Comparison of ENCODE assay signal across 16 cellular contexts in genomic region chr2:68749345-68749744, GRCh38. TPM values are rescaled to one million over a fixed set of nuclear protein-coding genes. Genes with fewer than 3 reads are reported as not detected.
DNase-seq lines count a peak whose midpoint lies in the region; ATAC-seq and TF ChIP-seq lines count a peak whose summit lies in the region.
"Had no signal": no experiment of that assay in that cellular context is flagged by ENCODE, and none has a peak within 500 bp of the region (broad histone marks: within the 10 kb centered on the region; RNA-seq: fewer than 3 reads in every experiment).

No MANE protein-coding gene starts in this region.

- H3K4me3 ChIP-seq in CD8-positive, alpha-beta T cell (ENCODE audit: low read depth, low read length), result no peak overlapping the region
- no peak overlapping the region for H3K4me3 ChIP-seq in neuronal stem cell (ENCODE audit: low read length in 2 of 2)
- H3K4me3 ChIP-seq: body of pancreas, GM23248, tibial nerve had no signal

- peaks cover 5% of the 10 kb centered on the region for H3K9me3 Mint-ChIP-seq in activated CD4-positive, alpha-beta T cell treated with anti-CD3 and anti-CD28 coated beads, Interleukin-2, amount 10 ng/mL, durations not matched to agents 24 days and 14 days
- H3K9me3 Mint-ChIP-seq in CD8-positive, alpha-beta T cell, result no peaks in the 10 kb centered on the region
- no peaks in the 10 kb centered on the region for H3K9me3 Mint-ChIP-seq in activated CD8-positive, alpha-beta T cell treated with anti-CD3 and anti-CD28 coated beads, Interleukin-2, amount 10 ng/mL, durations not matched to agents 7 days and 5 days (ENCODE audit: insufficient read depth)
- H3K9me3 Mint-ChIP-seq in naive B cell, result no peaks in the 10 kb centered on the region
- H3K9me3 Mint-ChIP-seq: nephron progenitor cell had no signal

- POLR2A ChIA-PET in CD8-positive, alpha-beta T cell (lab: Charles Lee), result interaction anchor here (1.0 to 1.1 kb wide), 2 partner anchors 15 to 17 kb away, joined by 3 to 4 read pairs; no protein-coding TSS in a partner anchor
- POLR2A ChIA-PET in activated CD8-positive, alpha-beta T cell treated with anti-CD3 and anti-CD28 coated beads, Interleukin-2, amount 10 ng/mL, durations not matched to agents 7 days and 5 days (lab: Charles Lee), result interaction anchor here (0.7 to 1.0 kb wide), 3 partner anchors 10 to 159 kb away, joined by 3 to 4 read pairs (median 3); no protein-coding TSS in a partner anchor

- intact Hi-C loops in activated CD4-positive, alpha-beta T cell treated with anti-CD3 and anti-CD28 coated beads, Interleukin-2, amount 10 ng/mL, durations not matched to agents 24 days and 14 days (cut with micrococcal nuclease), result no loop called here
- intact Hi-C loops in CD8-positive, alpha-beta T cell (cut with DNase I, micrococcal nuclease), result no loop called here

- no peak overlapping the region for H2BK12ac ChIP-seq in neuronal stem cell (ENCODE audit: low read length)

- H2AK5ac ChIP-seq in neuronal stem cell (ENCODE audit: low read depth, low read length), result no peak overlapping the region

- CTCF ChIA-PET in CD8-positive, alpha-beta T cell (lab: Charles Lee), result interaction anchor here (0.7 to 6.9 kb wide), 18 partner anchors 10 to 286 kb away, joined by 3 to 127 read pairs (median 10); no protein-coding TSS in a partner anchor
- CTCF ChIA-PET in activated CD8-positive, alpha-beta T cell treated with anti-CD3 and anti-CD28 coated beads, Interleukin-2, amount 10 ng/mL, durations not matched to agents 7 days and 5 days (lab: Charles Lee), result interaction anchor here (1.1 to 18.9 kb wide), 9 partner anchors 9 to 284 kb away, joined by 4 to 449 read pairs (median 55); partner anchors contain the start of genes APLF, ARHGAP25 and FBXO48

- ATAC-seq in CD8-positive, alpha-beta T cell, result no peak
- no peak for ATAC-seq in activated CD8-positive, alpha-beta T cell treated with anti-CD3 and anti-CD28 coated beads, Interleukin-2, amount 10 ng/mL, durations not matched to agents 7 days and 5 days
- ATAC-seq in naive B cell (ENCODE audit: low read depth in 2 of 2), result no peak
- ATAC-seq: body of pancreas had no signal

- peaks cover 45% of the 10 kb centered on the region for H3K36me3 Mint-ChIP-seq in activated CD4-positive, alpha-beta T cell treated with anti-CD3 and anti-CD28 coated beads, Interleukin-2, amount 10 ng/mL, durations not matched to agents 24 days and 14 days (ENCODE audit: low read depth)
- H3K36me3 Mint-ChIP-seq in CD8-positive, alpha-beta T cell, result peaks cover 57% of the 10 kb centered on the region
- peaks cover 57% of the 10 kb centered on the region for H3K36me3 Mint-ChIP-seq in activated CD8-positive, alpha-beta T cell treated with anti-CD3 and anti-CD28 coated beads, Interleukin-2, amount 10 ng/mL, durations not matched to agents 7 days and 5 days (ENCODE audit: low read depth)
- peaks cover 7 to 12% of the 10 kb centered on the region in 2 donors for H3K36me3 Mint-ChIP-seq in naive B cell

- H3K4me1 Mint-ChIP-seq in activated CD4-positive, alpha-beta T cell treated with anti-CD3 and anti-CD28 coated beads, Interleukin-2, amount 10 ng/mL, durations not matched to agents 24 days and 14 days, result peaks cover 77% of the 10 kb centered on the region
- peaks cover 86% of the 10 kb centered on the region for H3K4me1 Mint-ChIP-seq in CD8-positive, alpha-beta T cell (ENCODE audit: low read depth)
- H3K4me1 Mint-ChIP-seq in activated CD8-positive, alpha-beta T cell treated with anti-CD3 and anti-CD28 coated beads, Interleukin-2, amount 10 ng/mL, durations not matched to agents 7 days and 5 days (ENCODE audit: low read depth), result peaks cover 86% of the 10 kb centered on the region
- H3K4me1 Mint-ChIP-seq in naive B cell, result peaks cover 57 to 73% (median 72%) of the 10 kb centered on the region in 3 donors
- H3K4me1 Mint-ChIP-seq: nephron progenitor cell had no signal

- no peaks in the 10 kb centered on the region for H3K9me3 ChIP-seq in CD8-positive, alpha-beta T cell (ENCODE audit: low read length)
- no peaks in the 10 kb centered on the region for H3K9me3 ChIP-seq in neuronal stem cell (replicated peaks in 1 of 2; ENCODE audit: control insufficient read depth in 2 of 2, insufficient read depth in 1 of 2, low read depth in 1 of 2, low read length in 2 of 2)
- H3K9me3 ChIP-seq: body of pancreas, tibial nerve had no signal

- no peak overlapping the region for H4K8ac ChIP-seq in neuronal stem cell (ENCODE audit: low read depth, low read length)

- H3K23ac ChIP-seq in neuronal stem cell (ENCODE audit: low read depth, low read length, poor library complexity), result no peak overlapping the region

- H3K79me1 ChIP-seq in neuronal stem cell (ENCODE audit: low read depth, low read length), result no peaks in the 10 kb centered on the region

- H3K27ac Mint-ChIP-seq in activated CD4-positive, alpha-beta T cell treated with anti-CD3 and anti-CD28 coated beads, Interleukin-2, amount 10 ng/mL, durations not matched to agents 24 days and 14 days, result peak overlapping the region; percentile 64
- peak overlapping the region; percentile 79 for H3K27ac Mint-ChIP-seq in CD8-positive, alpha-beta T cell
- H3K27ac Mint-ChIP-seq in activated CD8-positive, alpha-beta T cell treated with anti-CD3 and anti-CD28 coated beads, Interleukin-2, amount 10 ng/mL, durations not matched to agents 7 days and 5 days, result no peak overlapping the region
- peak overlapping the region in 4 of 6 donors; percentile 17 to 55 (median 28) for H3K27ac Mint-ChIP-seq in naive B cell
- H3K27ac Mint-ChIP-seq: nephron progenitor cell had no signal

- no peak overlapping the region for H3K27ac ChIP-seq in CD8-positive, alpha-beta T cell (ENCODE audit: low read depth, low read length)
- no peak overlapping the region for H3K27ac ChIP-seq in neuronal stem cell (replicated peaks; ENCODE audit: low read length)
- H3K27ac ChIP-seq: body of pancreas, GM23248, tibial nerve had no signal

- H2BK120ac ChIP-seq in neuronal stem cell (ENCODE audit: low read depth, low read length), result no peak overlapping the region

- no CpG with 5 or more reads among the region's 6 CpGs for WGBS in neuronal stem cell (ENCODE audit: extremely low coverage in 2 of 2, insufficient read length in 2 of 2, insufficient replicate concordance in 1 of 2), 2 donors

- no peaks in the 10 kb centered on the region for H3K27me3 ChIP-seq in CD8-positive, alpha-beta T cell (ENCODE audit: insufficient read depth, low read length)
- peaks cover 0 to 2% (median 0%) of the 10 kb centered on the region in 3 experiments for H3K27me3 ChIP-seq in neuronal stem cell (ENCODE audit: control insufficient read depth in 3 of 3, insufficient read depth in 3 of 3, low read depth in 1 of 3, low read length in 3 of 3)
- H3K27me3 ChIP-seq: body of pancreas, tibial nerve had no signal

- no peak overlapping the region for H3K4ac ChIP-seq in neuronal stem cell (ENCODE audit: low read length)

- no peaks in the 10 kb centered on the region for H3K36me3 ChIP-seq in CD8-positive, alpha-beta T cell (ENCODE audit: insufficient read depth, low read length)
- H3K36me3 ChIP-seq in neuronal stem cell (replicated peaks in 1 of 2; ENCODE audit: control insufficient read depth in 2 of 2, insufficient read depth in 2 of 2, low read length in 2 of 2), result no peaks in the 10 kb centered on the region
- H3K36me3 ChIP-seq: tibial nerve had no signal

- H4K91ac ChIP-seq in neuronal stem cell (ENCODE audit: low read depth, low read length, poor library complexity), result no peak overlapping the region

- no peaks in the 10 kb centered on the region for H3K27me3 Mint-ChIP-seq in activated CD4-positive, alpha-beta T cell treated with anti-CD3 and anti-CD28 coated beads, Interleukin-2, amount 10 ng/mL, durations not matched to agents 24 days and 14 days
- H3K27me3 Mint-ChIP-seq in CD8-positive, alpha-beta T cell (ENCODE audit: low read depth), result no peaks in the 10 kb centered on the region
- H3K27me3 Mint-ChIP-seq in activated CD8-positive, alpha-beta T cell treated with anti-CD3 and anti-CD28 coated beads, Interleukin-2, amount 10 ng/mL, durations not matched to agents 7 days and 5 days (ENCODE audit: low read depth), result no peaks in the 10 kb centered on the region
- H3K27me3 Mint-ChIP-seq in naive B cell, result no peaks in the 10 kb centered on the region

- no peak for TF ChIP-seq CTCF in CD8-positive, alpha-beta T cell (IDR thresholded peaks at IDR 0.05)

- H3K4me1 ChIP-seq in CD8-positive, alpha-beta T cell (ENCODE audit: insufficient read depth, low read length), result peaks cover 66% of the 10 kb centered on the region
- H3K4me1 ChIP-seq in neuronal stem cell (ENCODE audit: control insufficient read depth in 2 of 2, insufficient read depth in 1 of 2, low read depth in 1 of 2, low read length in 2 of 2), result no peaks in the 10 kb centered on the region

- H3K18ac ChIP-seq in neuronal stem cell (ENCODE audit: low read length), result no peak overlapping the region

- no peak overlapping the region for H2BK15ac ChIP-seq in neuronal stem cell (ENCODE audit: low read length)

- H3K4me2 ChIP-seq in neuronal stem cell (ENCODE audit: insufficient read depth, low read length, poor library complexity, severe bottlenecking), result no peak overlapping the region

- H3K14ac ChIP-seq in neuronal stem cell (ENCODE audit: low read length), result no peak overlapping the region

- H2BK5ac ChIP-seq in neuronal stem cell (ENCODE audit: low read length), result no peak overlapping the region

- no peak overlapping the region for H3K4me3 Mint-ChIP-seq in activated CD4-positive, alpha-beta T cell treated with anti-CD3 and anti-CD28 coated beads, Interleukin-2, amount 10 ng/mL, durations not matched to agents 24 days and 14 days
- H3K4me3 Mint-ChIP-seq in CD8-positive, alpha-beta T cell, result no peak overlapping the region
- H3K4me3 Mint-ChIP-seq in activated CD8-positive, alpha-beta T cell treated with anti-CD3 and anti-CD28 coated beads, Interleukin-2, amount 10 ng/mL, durations not matched to agents 7 days and 5 days, result no peak overlapping the region
- no peak overlapping the region for H3K4me3 Mint-ChIP-seq in naive B cell
- H3K4me3 Mint-ChIP-seq: nephron progenitor cell had no signal

- H2AFZ ChIP-seq in neuronal stem cell (ENCODE audit: low read length), result no peak overlapping the region
- H2AFZ ChIP-seq: GM23248 had no signal

- no peak overlapping the region for H3K9ac ChIP-seq in neuronal stem cell (ENCODE audit: low read depth, low read length, poor library complexity)
- H3K9ac ChIP-seq: GM23248 had no signal

- peak; percentile 54 for DNase-seq in activated CD4-positive, alpha-beta T cell treated with anti-CD3 and anti-CD28 coated beads, Interleukin-2, amount 10 ng/mL, durations not matched to agents 24 days and 14 days
- no peak for DNase-seq in activated CD4-positive, alpha-beta T cell treated with anti-CD3 and anti-CD28 coated beads, Interleukin-2, amount 50 U/mL, for 4 hours
- DNase-seq in CD8-positive, alpha-beta T cell, result peak in 3 of 7 experiments; percentile 1 to 23 (median 4)
- peak; percentile 16 for DNase-seq in activated CD8-positive, alpha-beta T cell treated with anti-CD3 and anti-CD28 coated beads, Interleukin-2, amount 10 ng/mL, durations not matched to agents 7 days and 5 days
- DNase-seq in naive B cell, result no peak
- DNase-seq in NCI-H446 treated with DMSO at 0.1 percent for 48 hours (lab: John Stamatoyannopoulos, UW), result no peak
- DNase-seq in neuronal stem cell (ENCODE audit: low spot score), result no peak
- no peak for DNase-seq in NK-92 treated with Interleukin-12 subunit alpha and Interleukin-12 subunit beta, amount 100 ng/mL, for 24 hours (lab: John Stamatoyannopoulos, UW)
- DNase-seq: activated gamma-delta T cell treated with Interleukin-2 at 50 U/mL for 16 hours; body of pancreas; C1 segment of cervical spinal cord; GM23248; NCI-H1436; nephron progenitor cell; stimulated activated CD4-positive, alpha-beta T cell treated with anti-CD3 and anti-CD28 coated beads, Interleukin-12 subunit alpha, Interleukin-12 subunit beta, amount 100 ng/mL, for 4 hours had no signal

RNA-seq across cellular contexts. Expression of gene ARHGAP25, which starts 14.7 kb away (rescaled TPM):
- total RNA-seq in activated CD4-positive, alpha-beta T cell treated with anti-CD3 and anti-CD28 coated beads, Interleukin-2, amount 10 ng/mL, durations not matched to agents 24 days and 14 days, result 37.8 and 42.2 TPM in 2 replicates
- 10 to 100 TPM; 35.8 to 36.7 TPM for total RNA-seq in CD8-positive, alpha-beta T cell
- 10 to 100 TPM; 68.2 to 68.7 TPM for total RNA-seq in activated CD8-positive, alpha-beta T cell treated with anti-CD3 and anti-CD28 coated beads, Interleukin-2, amount 10 ng/mL, durations not matched to agents 7 days and 5 days
- 100 to 1,000 TPM in 4 of 6 donors, 10 to 100 TPM in 2; 45.1 to 164 (median 107) TPM for polyA plus RNA-seq in naive B cell (ENCODE audit: low read depth in 6 of 6)
- polyA plus RNA-seq in neuronal stem cell (2013, experiment 1 of 2), result 1.4 TPM
- 1.4 TPM for polyA plus RNA-seq in neuronal stem cell (2013, experiment 2 of 2)
- total RNA-seq: GM23248 had no signal
- polyA plus RNA-seq: GM23248 had no signal

Comparison
In these comparisons a context has a peak if more than half of its experiments do, and no peak if none do; other contexts are left out.
1. DNase-seq: peak in activated CD4-positive, alpha-beta T cell treated with anti-CD3 and anti-CD28 coated beads, Interleukin-2, amount 10 ng/mL, durations not matched to agents 24 days and 14 days (single experiment) and activated CD8-positive, alpha-beta T cell treated with anti-CD3 and anti-CD28 coated beads, Interleukin-2, amount 10 ng/mL, durations not matched to agents 7 days and 5 days (single experiment); none in activated CD4-positive, alpha-beta T cell treated with anti-CD3 and anti-CD28 coated beads, Interleukin-2, amount 50 U/mL, for 4 hours (0 of 2), naive B cell (single experiment), NCI-H446 treated with DMSO at 0.1 percent for 48 hours (single experiment), neuronal stem cell (single experiment) and NK-92 treated with Interleukin-12 subunit alpha and Interleukin-12 subunit beta, amount 100 ng/mL, for 24 hours (single experiment).